16 cellular contexts compared by ENCODE assay signal in the genomic region with DNA sequence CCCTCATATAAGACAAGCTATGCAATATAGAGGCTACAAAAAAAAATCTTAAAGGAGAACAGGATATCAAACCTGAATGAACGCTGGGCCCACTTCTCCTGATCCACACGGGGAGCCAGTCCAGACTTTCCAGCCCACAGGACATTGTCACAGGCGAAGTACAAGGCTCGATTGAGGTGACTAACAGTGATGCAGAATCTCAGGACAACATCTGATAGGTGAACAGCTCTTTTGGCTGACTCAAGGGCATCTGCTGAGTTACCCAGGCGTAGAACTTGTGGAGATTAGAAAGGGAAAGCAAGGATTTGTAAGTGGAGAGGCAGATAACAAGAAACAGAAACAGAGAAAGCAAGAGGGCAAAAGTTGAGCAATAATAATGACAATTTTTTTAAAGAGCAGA. TPM values are rescaled to one million over a fixed set of nuclear protein-coding genes. Genes with fewer than 3 reads are reported as not detected.
DNase-seq lines count a peak whose midpoint lies in the region; ATAC-seq and TF ChIP-seq lines count a peak whose summit lies in the region.
"Had no signal": no experiment of that assay in that cellular context is flagged by ENCODE, and none has a peak within 500 bp of the region (broad histone marks: within the 10 kb centered on the region; RNA-seq: fewer than 3 reads in every experiment).

No MANE protein-coding gene starts in this region.

- no peak for ATAC-seq in activated CD8-positive, alpha-beta memory T cell treated with anti-CD3 and anti-CD28 coated beads, Interleukin-2, amount 10 ng/mL, durations not matched to agents 7 days and 5 days
- no peak for ATAC-seq in effector memory CD8-positive, alpha-beta T cell (replicated peaks)
- ATAC-seq in GM21526 (IDR thresholded peaks at IDR 0.05; ENCODE audit: low FRiP score, unreplicated experiment): no peak

- H3K4me1 Mint-ChIP-seq in activated CD8-positive, alpha-beta memory T cell treated with anti-CD3 and anti-CD28 coated beads, Interleukin-2, amount 10 ng/mL, durations not matched to agents 7 days and 5 days: peaks cover 46% of the 10 kb centered on the region
- peaks cover 26 to 33% of the 10 kb centered on the region in 2 donors for H3K4me1 Mint-ChIP-seq in effector memory CD8-positive, alpha-beta T cell (ENCODE audit: low read depth in 2 of 2)
- H3K4me1 Mint-ChIP-seq in progenitor cell of endocrine pancreas (ENCODE audit: low read depth): peaks cover 14% of the 10 kb centered on the region

- H3K4me3 ChIP-seq in HAP-1: no peak overlapping the region

- DNase-seq in activated CD8-positive, alpha-beta memory T cell treated with anti-CD3 and anti-CD28 coated beads, Interleukin-2, amount 10 ng/mL, durations not matched to agents 7 days and 5 days: no peak
- DNase-seq in activated CD8-positive, alpha-beta memory T cell treated with anti-CD3 and anti-CD28 coated beads for 24 hours: no peak
- DNase-seq in RKO (ENCODE audit: low spot score) (peak; percentile 91), progenitor cell of endocrine pancreas (ENCODE audit: low spot score, unreplicated experiment) (no peak), HAP-1 (ENCODE audit: low spot score in 2 of 2) (no peak), islet precursor cell (no peak)
- no peak for DNase-seq in effector memory CD8-positive, alpha-beta T cell
- DNase-seq: activated CD4-positive, CD25-positive, alpha-beta regulatory T cell; amniotic stem cell; effector memory CD4-positive, alpha-beta T cell; GDM1; H7; Kasumi-1; spleen; stimulated activated CD8-positive, alpha-beta memory T cell treated with anti-CD3 and anti-CD28 coated beads, Interleukin-4, amount 100 ng/mL, for 48 hours had no signal

- no peaks in the 10 kb centered on the region for H3K27me3 Mint-ChIP-seq in activated CD8-positive, alpha-beta memory T cell treated with anti-CD3 and anti-CD28 coated beads, Interleukin-2, amount 10 ng/mL, durations not matched to agents 7 days and 5 days
- no peaks in the 10 kb centered on the region for H3K27me3 Mint-ChIP-seq in effector memory CD8-positive, alpha-beta T cell
- H3K27me3 Mint-ChIP-seq in progenitor cell of endocrine pancreas: no peaks in the 10 kb centered on the region

- no peak overlapping the region for H3K27ac Mint-ChIP-seq in activated CD8-positive, alpha-beta memory T cell treated with anti-CD3 and anti-CD28 coated beads, Interleukin-2, amount 10 ng/mL, durations not matched to agents 7 days and 5 days
- peak overlapping the region in 1 of 2 donors; percentile 89 for H3K27ac Mint-ChIP-seq in effector memory CD8-positive, alpha-beta T cell
- peak overlapping the region; percentile 17 for H3K27ac Mint-ChIP-seq in progenitor cell of endocrine pancreas

- H3K9me3 Mint-ChIP-seq in activated CD8-positive, alpha-beta memory T cell treated with anti-CD3 and anti-CD28 coated beads, Interleukin-2, amount 10 ng/mL, durations not matched to agents 7 days and 5 days (ENCODE audit: low read depth): no peaks in the 10 kb centered on the region
- no peaks in the 10 kb centered on the region for H3K9me3 Mint-ChIP-seq in effector memory CD8-positive, alpha-beta T cell
- H3K9me3 Mint-ChIP-seq in progenitor cell of endocrine pancreas (ENCODE audit: low read depth): no peaks in the 10 kb centered on the region

- no peaks in the 10 kb centered on the region for H3K27me3 ChIP-seq in HAP-1 (ENCODE audit: low read depth)
- H3K27me3 ChIP-seq: spleen had no signal

- H3K36me3 Mint-ChIP-seq in activated CD8-positive, alpha-beta memory T cell treated with anti-CD3 and anti-CD28 coated beads, Interleukin-2, amount 10 ng/mL, durations not matched to agents 7 days and 5 days: peaks cover 27% of the 10 kb centered on the region
- H3K36me3 Mint-ChIP-seq in effector memory CD8-positive, alpha-beta T cell (ENCODE audit: insufficient read depth): peaks cover 53% of the 10 kb centered on the region
- H3K36me3 Mint-ChIP-seq in progenitor cell of endocrine pancreas (ENCODE audit: insufficient read depth): peaks cover 8% of the 10 kb centered on the region

- peak overlapping the region; percentile 28 for H3K4me3 Mint-ChIP-seq in activated CD8-positive, alpha-beta memory T cell treated with anti-CD3 and anti-CD28 coated beads, Interleukin-2, amount 10 ng/mL, durations not matched to agents 7 days and 5 days
- H3K4me3 Mint-ChIP-seq in effector memory CD8-positive, alpha-beta T cell: peak overlapping the region; percentile 72 to 96
- peak overlapping the region; percentile 92 for H3K4me3 Mint-ChIP-seq in progenitor cell of endocrine pancreas (ENCODE audit: low read depth)

- no peaks in the 10 kb centered on the region for H3K9me3 ChIP-seq in HAP-1
- H3K9me3 ChIP-seq: spleen had no signal

- TF ChIP-seq CTCF in progenitor cell of endocrine pancreas (IDR thresholded peaks at IDR 0.05; ENCODE audit: unreplicated experiment): no peak

- in situ Hi-C loops in HAP-1 (cut with MboI; ENCODE audit: low sequenced_read_pairs): no loop called here

- CTCF ChIA-PET in activated CD8-positive, alpha-beta memory T cell treated with anti-CD3 and anti-CD28 coated beads, Interleukin-2, amount 10 ng/mL, durations not matched to agents 7 days and 5 days (lab: Charles Lee): interaction anchor here (3.6 to 14.6 kb wide), 2 partner anchors 7 to 70 kb away, joined by 22 to 184 read pairs; a partner anchor contains a TSS

- peaks cover 8% of the 10 kb centered on the region for H3K4me1 ChIP-seq in HAP-1

- H3K36me3 ChIP-seq in HAP-1 (replicated peaks): peaks cover 9% of the 10 kb centered on the region

RNA-seq across cellular contexts. Expression of a gene that starts 1.8 kb away (rescaled TPM):
- 10 to 100 TPM; 27.3 to 36.2 TPM for total RNA-seq in activated CD8-positive, alpha-beta memory T cell treated with anti-CD3 and anti-CD28 coated beads, Interleukin-2, amount 10 ng/mL, durations not matched to agents 7 days and 5 days
- 21.1 and 23.9 TPM in 2 replicates for total RNA-seq in progenitor cell of endocrine pancreas

RNA-seq across cellular contexts. Expression of a gene that starts 6.9 kb away (rescaled TPM):
- 1 to 10 TPM; 1.8 to 2.1 TPM for total RNA-seq in activated CD8-positive, alpha-beta memory T cell treated with anti-CD3 and anti-CD28 coated beads, Interleukin-2, amount 10 ng/mL, durations not matched to agents 7 days and 5 days
- 0.81 and 0.89 TPM in 2 replicates for total RNA-seq in progenitor cell of endocrine pancreas

RNA-seq across cellular contexts. Expression of a gene that starts 10.5 kb away (rescaled TPM):
- 100 to 1,000 TPM; 189 to 249 TPM for total RNA-seq in activated CD8-positive, alpha-beta memory T cell treated with anti-CD3 and anti-CD28 coated beads, Interleukin-2, amount 10 ng/mL, durations not matched to agents 7 days and 5 days
- 163 and 173 TPM in 2 replicates for total RNA-seq in progenitor cell of endocrine pancreas

RNA-seq across cellular contexts. Expression of a gene that starts 31.1 kb away (rescaled TPM):
- 1 to 10 TPM; 1.1 to 1.4 TPM for total RNA-seq in activated CD8-positive, alpha-beta memory T cell treated with anti-CD3 and anti-CD28 coated beads, Interleukin-2, amount 10 ng/mL, durations not matched to agents 7 days and 5 days
- total RNA-seq in progenitor cell of endocrine pancreas: 0.31 TPM in 2 replicates

RNA-seq across cellular contexts. Expression of a gene that starts 41.1 kb away (rescaled TPM):
- total RNA-seq in activated CD8-positive, alpha-beta memory T cell treated with anti-CD3 and anti-CD28 coated beads, Interleukin-2, amount 10 ng/mL, durations not matched to agents 7 days and 5 days: 10 to 100 TPM; 35.0 to 36.2 TPM
- 4.2 and 4.5 TPM in 2 replicates for total RNA-seq in progenitor cell of endocrine pancreas

Comparison
In these comparisons a context has a peak if more than half of its experiments do, and no peak if none do; other contexts are left out.
1. H3K4me3 Mint-ChIP-seq: peak in every context shown above with its lines; median percentile 92 in progenitor cell of endocrine pancreas; 84 in effector memory CD8-positive, alpha-beta T cell; 28 in activated CD8-positive, alpha-beta memory T cell treated with anti-CD3 and anti-CD28 coated beads, Interleukin-2, amount 10 ng/mL, durations not matched to agents 7 days and 5 days.